Comparison of ENCODE assay signal across 18 cellular contexts in the genomic region with DNA sequence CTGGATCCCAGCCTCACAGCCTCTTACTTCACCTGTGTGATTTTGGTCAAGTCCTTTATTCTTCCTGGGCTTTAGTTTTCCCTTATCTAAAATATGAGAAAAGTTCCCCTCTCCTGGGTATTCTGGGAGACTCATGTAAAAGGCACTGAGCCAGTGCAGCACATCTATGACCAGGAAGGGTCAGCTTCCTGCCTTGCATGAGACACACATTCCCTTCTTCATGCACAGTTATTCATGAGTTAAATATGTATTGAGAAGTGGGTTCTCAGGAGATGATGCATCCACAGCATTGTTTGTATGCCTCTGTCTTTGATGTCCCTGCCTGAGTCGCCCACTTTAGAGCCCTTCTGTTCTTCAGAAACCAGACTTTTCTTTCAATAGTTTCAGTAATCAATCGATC. TPM values are rescaled to one million over a fixed set of nuclear protein-coding genes. Genes with fewer than 3 reads are reported as not detected.
A peak's percentile ranks its signal among the peaks of the same experiment; 100 is the strongest.
DNase-seq lines count a peak whose midpoint lies in the region; ATAC-seq, FAIRE-seq and TF ChIP-seq lines count a peak whose summit lies in the region.
"Had no signal": no experiment of that assay in that cellular context is flagged by ENCODE, and none has a peak within 500 bp of the region (broad histone marks: within the 10 kb centered on the region; RNA-seq: fewer than 3 reads in every experiment).

No MANE protein-coding gene starts in this region.

- H3K36me3 ChIP-seq in keratinocyte (ENCODE audit: control insufficient read depth in 2 of 2, extremely low read depth in 1 of 2, insufficient read depth in 2 of 2, low read length in 2 of 2): peaks cover 12 to 46% of the 10 kb centered on the region in 2 experiments
- H3K36me3 ChIP-seq in pancreas: no peaks in the 10 kb centered on the region
- H3K36me3 ChIP-seq: gastrocnemius medialis, suprapubic skin had no signal

- POLR2A ChIA-PET in AG04450 (lab: Yijun Ruan, JAX): interaction anchor here (0.9 to 2.7 kb wide), 5 partner anchors 13 to 203 kb away, joined by 3 to 17 read pairs (median 4); no protein-coding TSS in a partner anchor

- H3K9ac ChIP-seq in keratinocyte (ENCODE audit: control insufficient read depth, extremely low read depth, insufficient read depth, low read length): peak overlapping the region; percentile 87

- CTCF ChIA-PET in AG04450 (lab: Charles Lee): interaction anchor here (1.3 to 1.9 kb wide), 2 partner anchors 13 to 278 kb away, joined by 4 to 7 read pairs; no protein-coding TSS in a partner anchor

- H3K79me2 ChIP-seq in keratinocyte (ENCODE audit: control insufficient read depth, insufficient read depth, low read length): peaks cover 92% of the 10 kb centered on the region

- H3K27me3 Mint-ChIP-seq in stimulated activated naive B cell treated with anti-CD40 and anti-IgM and Interleukin-4, amounts not matched to agents 10 μg/mL and 1 μg/mL and 100 μg/mL, for 72 hours: peaks cover 6 to 15% of the 10 kb centered on the region in 2 donors

- H3K4me1 Mint-ChIP-seq in stimulated activated naive B cell treated with anti-CD40 and anti-IgM and Interleukin-4, amounts not matched to agents 10 μg/mL and 1 μg/mL and 100 μg/mL, for 72 hours: no peaks in the 10 kb centered on the region

- H3K27ac Mint-ChIP-seq in stimulated activated naive B cell treated with anti-CD40 and anti-IgM and Interleukin-4, amounts not matched to agents 10 μg/mL and 1 μg/mL and 100 μg/mL, for 72 hours: no peak overlapping the region

- H3K9me1 ChIP-seq in keratinocyte (ENCODE audit: control insufficient read depth, extremely low read depth, insufficient read depth, low read length): peaks cover 14% of the 10 kb centered on the region

- no peaks in the 10 kb centered on the region for H3K36me3 Mint-ChIP-seq in stimulated activated naive B cell treated with anti-CD40 and anti-IgM and Interleukin-4, amounts not matched to agents 10 μg/mL and 1 μg/mL and 100 μg/mL, for 72 hours

- peak overlapping the region; percentile 93 for H3K27ac ChIP-seq in AG04450 (ENCODE audit: low read depth, low read length)
- H3K27ac ChIP-seq in keratinocyte (ENCODE audit: control insufficient read depth, insufficient read depth, low read length): peak overlapping the region; percentile 99
- no peak overlapping the region for H3K27ac ChIP-seq in pancreas

- 84 to 89% methylated on average over 2 of the region's 2 CpGs for WGBS in pancreas, 2 donors

- H3K4me3 Mint-ChIP-seq in stimulated activated naive B cell treated with anti-CD40 and anti-IgM and Interleukin-4, amounts not matched to agents 10 μg/mL and 1 μg/mL and 100 μg/mL, for 72 hours: no peak overlapping the region

- intact Hi-C loops in pancreas (cut with DNase I): no loop called here

- H3K27me3 ChIP-seq in AG04450 (ENCODE audit: control insufficient read depth, insufficient read depth, low read length) (no peaks in the 10 kb centered on the region), keratinocyte (ENCODE audit: control insufficient read depth, extremely low read depth, insufficient read depth, low read length) (no peaks in the 10 kb centered on the region), pancreas (no peaks in the 10 kb centered on the region)
- H3K27me3 ChIP-seq: gastrocnemius medialis, suprapubic skin had no signal

- no peak overlapping the region for H3K4me3 ChIP-seq in AG04450 (ENCODE audit: low read depth, low read length)
- no peak overlapping the region for H3K4me3 ChIP-seq in astrocyte of the spinal cord (ENCODE audit: low read depth, low read length)
- H3K4me3 ChIP-seq in keratinocyte (ENCODE audit: control insufficient read depth in 2 of 3, extremely low read depth in 1 of 3, insufficient read depth in 2 of 3, low read depth in 1 of 3, low read length in 3 of 3): peak overlapping the region in 1 of 3 experiments; percentile 1
- no peak overlapping the region for H3K4me3 ChIP-seq in pancreas
- H3K4me3 ChIP-seq: gastrocnemius medialis, suprapubic skin had no signal

- H2AFZ ChIP-seq in keratinocyte (ENCODE audit: control insufficient read depth, low read length): no peak overlapping the region

- H3K9me3 ChIP-seq in AG04450 (ENCODE audit: control insufficient read depth, insufficient read depth, low read length) (peaks cover 4% of the 10 kb centered on the region; the same call in 1 of the 2 replicates), keratinocyte (ENCODE audit: control insufficient read depth, low read depth, low read length) (no peaks in the 10 kb centered on the region), pancreas (no peaks in the 10 kb centered on the region)
- H3K9me3 ChIP-seq: gastrocnemius medialis, suprapubic skin had no signal

- dilution Hi-C loops in keratinocyte (cut with MboI; ENCODE audit: extremely low pct_ligation_motif_present, low sequenced_read_pairs): no loop called here

- FAIRE-seq in keratinocyte (lab: Jason Lieb, UNC): peak; percentile 98
- FAIRE-seq in pancreas (lab: Jason Lieb, UNC): no peak

- peak overlapping the region; percentile 88 for H3K4me2 ChIP-seq in keratinocyte (ENCODE audit: control insufficient read depth, extremely low read depth, insufficient read depth, low read depth, low read length)

- DNase-seq in AG04450 (ENCODE audit: low read depth, low spot score) (no peak), NCI-H226 (peak; percentile 76), astrocyte of the spinal cord (ENCODE audit: low read depth, low spot score) (peak; percentile 74), keratinocyte (ENCODE audit: low read depth, low spot score) (no peak), pancreas (no peak)
- DNase-seq in stimulated activated naive B cell treated with anti-CD40 and anti-IgM and Interleukin-4, amounts not matched to agents 10 μg/mL and 1 μg/mL and 100 μg/mL, for 72 hours: no peak
- DNase-seq: activated CD4-positive, alpha-beta T cell treated with anti-CD3 and anti-CD28 coated beads for 48 hours; AML-193; anterior cingulate cortex; dermis blood vessel endothelial cell; gastrocnemius medialis; NCI-H1092; occipital lobe; stimulated activated CD4-positive, alpha-beta T cell treated with anti-CD3 and anti-CD28 coated beads, Interleukin-12 subunit alpha, Interleukin-12 subunit beta, amount 100 ng/mL, for 4 hours; T-helper 2 cell had no signal

- peaks cover 92% of the 10 kb centered on the region for H3K4me1 ChIP-seq in keratinocyte (ENCODE audit: control insufficient read depth, extremely low read depth, insufficient read depth, low read length)
- H3K4me1 ChIP-seq in pancreas: peaks cover 0 to 14% (median 13%) of the 10 kb centered on the region in 3 donors

- peaks cover 0 to 5% of the 10 kb centered on the region in 2 donors for H3K9me3 Mint-ChIP-seq in stimulated activated naive B cell treated with anti-CD40 and anti-IgM and Interleukin-4, amounts not matched to agents 10 μg/mL and 1 μg/mL and 100 μg/mL, for 72 hours

- H4K20me1 ChIP-seq in keratinocyte (ENCODE audit: control insufficient read depth, extremely low read depth, insufficient read depth, low read length): peaks cover 21% of the 10 kb centered on the region

- in situ Hi-C loops in astrocyte of the spinal cord (cut with HindIII; ENCODE audit: low sequenced_read_pairs): no loop called here

- ATAC-seq in pancreas: no peak
- no peak for ATAC-seq in HG03460 (IDR thresholded peaks at IDR 0.05; ENCODE audit: unreplicated experiment)
- ATAC-seq in stimulated activated naive B cell treated with anti-CD40 and anti-IgM and Interleukin-4, amounts not matched to agents 10 μg/mL and 1 μg/mL and 100 μg/mL, for 72 hours (replicated peaks): no peak
- ATAC-seq in GM21619 (IDR thresholded peaks at IDR 0.05; ENCODE audit: unreplicated experiment): no peak
- ATAC-seq: gastrocnemius medialis had no signal

- TF ChIP-seq CTCF in AG04450 (IDR thresholded peaks at IDR 0.05; ENCODE audit: low read depth, low read length): no peak
- TF ChIP-seq CTCF in astrocyte of the spinal cord (IDR thresholded peaks at IDR 0.05; ENCODE audit: low read depth, low read length): no peak
- no peak for TF ChIP-seq CTCF in keratinocyte (optimal IDR thresholded peaks at IDR 0.05 in 1 of 3, IDR thresholded peaks at IDR 0.05 in 1 of 3, conservative IDR thresholded peaks at IDR 0.05 in 1 of 3; ENCODE audit: extremely low read depth in 1 of 3, insufficient read depth in 2 of 3, low read length in 3 of 3)
- TF ChIP-seq CTCF in pancreas (IDR thresholded peaks at IDR 0.05): no peak

RNA-seq across cellular contexts. Expression of a gene that starts 33.3 kb away (rescaled TPM):
- 59.0 and 62.6 TPM in 2 replicates for polyA plus RNA-seq in AG04450 (2011; rRNA removed)
- 153 and 159 TPM in 2 replicates for polyA minus RNA-seq in AG04450 (2011; rRNA and poly(A)+ RNA removed)
- polyA plus RNA-seq in keratinocyte: 109 to 159 TPM (median 120 TPM) in 3 replicates
- polyA plus RNA-seq in keratinocyte (2011; ENCODE audit: low read depth): 54.6 TPM
- 58.5 and 79.5 TPM in 2 replicates for polyA plus RNA-seq in keratinocyte (2011; cell fraction: cytosol; rRNA removed)
- polyA plus RNA-seq in keratinocyte (2011; cell fraction: nucleus; rRNA removed): 351 and 352 TPM in 2 replicates
- polyA plus RNA-seq in keratinocyte (2012; ENCODE audit: low replicate concordance): 75.7 and 124 TPM in 2 replicates
- 306 to 451 TPM (median 333 TPM) in 3 replicates for polyA minus RNA-seq in keratinocyte
- 216 TPM for polyA minus RNA-seq in keratinocyte (2011; cell fraction: cytosol; rRNA and poly(A)+ RNA removed)
- 624 and 980 TPM in 2 replicates for polyA minus RNA-seq in keratinocyte (2011; cell fraction: nucleus; rRNA and poly(A)+ RNA removed)
- 10 to 100 TPM; 25.6 to 38.8 (median 34.8) TPM for total RNA-seq in pancreas
- 1 to 10 TPM; 5.5 to 6.5 TPM for polyA plus RNA-seq in pancreas

Comparison
In these comparisons a context has a peak if more than half of its experiments do, and no peak if none do; other contexts are left out.
1. DNase-seq: peak in NCI-H226 (single experiment) and astrocyte of the spinal cord (single experiment); none in AG04450 (single experiment), keratinocyte (single experiment), pancreas (0 of 6) and stimulated activated naive B cell treated with anti-CD40 and anti-IgM and Interleukin-4, amounts not matched to agents 10 μg/mL and 1 μg/mL and 100 μg/mL, for 72 hours (single experiment).
2. H3K27ac ChIP-seq: peak in AG04450 (single experiment) and keratinocyte (single experiment); none in pancreas (0 of 4).